In genomic region chr6:33248932-33249731, GRCh38 we compare ENCODE assay signal across 1 cellular context.
TF ChIP-seq lines count a peak whose summit lies in the region.

No MANE protein-coding gene starts in this region.

TF ChIP-seq in HepG2, 621 proteins besides CTCF, POLR2A, EP300 and RAD21 (continues in another document):
- TF ChIP-seq DBP (CRISPR knock-in tag; IDR thresholded peaks at IDR 0.05; ENCODE audit: not compliant biosample characterization) (no peak), U2AF1 (optimal IDR thresholded peaks at IDR 0.05; ENCODE audit: low read depth, low read length) (no peak), GMEB1 (CRISPR knock-in tag; IDR thresholded peaks at IDR 0.05; ENCODE audit: borderline replicate concordance) (peak; percentile 79), ATF2 (CRISPR knock-in tag; IDR thresholded peaks at IDR 0.05) (peak; percentile 61; the same call in 1 of the 2 replicates), ZNF577 (CRISPR knock-in tag; IDR thresholded peaks at IDR 0.05; ENCODE audit: borderline replicate concordance, low read depth) (no peak), ZNF557 (CRISPR knock-in tag; IDR thresholded peaks at IDR 0.05) (no peak), FOXA1 (IDR thresholded peaks at IDR 0.05) (no peak), FOXA1 (CRISPR knock-in tag; IDR thresholded peaks at IDR 0.05) (peak; percentile 41), ZNF34 (CRISPR knock-in tag; IDR thresholded peaks at IDR 0.05; ENCODE audit: borderline replicate concordance) (peak; percentile 89; the same call in 1 of the 2 replicates), RFX1 (IDR thresholded peaks at IDR 0.05) (no peak), PTBP1 (IDR thresholded peaks at IDR 0.05; ENCODE audit: low read depth, low read length, poor library complexity, severe bottlenecking) (peak; percentile 57), RNF219 (CRISPR knock-in tag; IDR thresholded peaks at IDR 0.05) (no peak), AHR (CRISPR knock-in tag; IDR thresholded peaks at IDR 0.05) (peak; percentile 71; the same call in 1 of the 2 replicates), ZBTB26 (CRISPR knock-in tag; IDR thresholded peaks at IDR 0.05; ENCODE audit: borderline replicate concordance) (0 out of 2 replicates have a peak, but pooled peaks have one; percentile 65), ZBTB1 (CRISPR knock-in tag; IDR thresholded peaks at IDR 0.05; ENCODE audit: borderline replicate concordance) (no peak), ZBTB7B (CRISPR knock-in tag; IDR thresholded peaks at IDR 0.05) (peak; percentile 64; the same call in 1 of the 2 replicates), PRDM10 (CRISPR knock-in tag; IDR thresholded peaks at IDR 0.05; ENCODE audit: low read depth) (no peak), NFE2 (CRISPR knock-in tag; IDR thresholded peaks at IDR 0.05) (peak; percentile 71; the same call in 1 of the 2 replicates), LBX2 (CRISPR knock-in tag; IDR thresholded peaks at IDR 0.05; ENCODE audit: borderline replicate concordance) (peak; percentile 30; the same call in 1 of the 2 replicates), POLR2AphosphoS2 (IDR thresholded peaks at IDR 0.05; ENCODE audit: low read depth, low read length) (peak; percentile 17; the same call in 1 of the 2 replicates), POLR2G (IDR thresholded peaks at IDR 0.05; ENCODE audit: low read depth, low read length) (peak; percentile 97), NFKBIZ (CRISPR knock-in tag; IDR thresholded peaks at IDR 0.05) (0 out of 2 replicates have a peak, but pooled peaks have one; percentile 29), SMAD9 (CRISPR knock-in tag; IDR thresholded peaks at IDR 0.05) (no peak), ATF5 (CRISPR knock-in tag; IDR thresholded peaks at IDR 0.05; ENCODE audit: low read depth) (0 out of 2 replicates have a peak, but pooled peaks have one; percentile 22), ZNF558 (CRISPR knock-in tag; IDR thresholded peaks at IDR 0.05; ENCODE audit: borderline replicate concordance) (0 out of 2 replicates have a peak, but pooled peaks have one; percentile 53), HOXA5 (CRISPR knock-in tag; IDR thresholded peaks at IDR 0.05) (no peak), ZNF292 (CRISPR knock-in tag; IDR thresholded peaks at IDR 0.05; ENCODE audit: borderline replicate concordance, low read depth) (no peak), ZNF350 (CRISPR knock-in tag; IDR thresholded peaks at IDR 0.05; ENCODE audit: borderline replicate concordance, low read depth) (peak; percentile 81), ZNF234 (CRISPR knock-in tag; conservative IDR thresholded peaks at IDR 0.05) (0 out of 2 replicates have a peak, but pooled peaks have one; percentile 63), ZNF784 (CRISPR knock-in tag; IDR thresholded peaks at IDR 0.05; ENCODE audit: borderline replicate concordance) (peak; percentile 8; the same call in 1 of the 2 replicates), MED1 (CRISPR knock-in tag; IDR thresholded peaks at IDR 0.05) (peak; percentile 68), CREM (IDR thresholded peaks at IDR 0.05) (peak; percentile 59), CREM (CRISPR knock-in tag; IDR thresholded peaks at IDR 0.05) (no peak), ATF1 (CRISPR knock-in tag; IDR thresholded peaks at IDR 0.05) (peak; percentile 67; the same call in 1 of the 2 replicates), ZFP62 (CRISPR knock-in tag; IDR thresholded peaks at IDR 0.05) (no peak), HNRNPH1 (optimal IDR thresholded peaks at IDR 0.05; ENCODE audit: low read depth, low read length) (no peak), TSC22D2 (CRISPR knock-in tag; IDR thresholded peaks at IDR 0.05; ENCODE audit: borderline replicate concordance) (0 out of 2 replicates have a peak, but pooled peaks have one; percentile 21), ZNF124 (CRISPR knock-in tag; IDR thresholded peaks at IDR 0.05) (no peak), FIP1L1 (IDR thresholded peaks at IDR 0.05; ENCODE audit: borderline replicate concordance, insufficient read depth, low read depth, low read length) (no peak), NCOR1 (IDR thresholded peaks at IDR 0.05; ENCODE audit: borderline replicate concordance, low read length) (peak; percentile 90), CBX5 (CRISPR knock-in tag; IDR thresholded peaks at IDR 0.05; ENCODE audit: borderline replicate concordance) (no peak; the same call in 1 of the 2 replicates), MEF2D (CRISPR knock-in tag; IDR thresholded peaks at IDR 0.05) (no peak; the same call in none of the 2 replicates), TEAD3 (CRISPR knock-in tag; optimal IDR thresholded peaks at IDR 0.05; ENCODE audit: borderline replicate concordance) (peak; percentile 42), NR1H2 (CRISPR knock-in tag; IDR thresholded peaks at IDR 0.05; ENCODE audit: borderline replicate concordance, low read depth) (no peak), MZF1 (CRISPR knock-in tag; IDR thresholded peaks at IDR 0.05; ENCODE audit: borderline replicate concordance) (no peak), GTF2F1 (IDR thresholded peaks at IDR 0.05; ENCODE audit: low read length) (no peak), THYN1 (CRISPR knock-in tag; IDR thresholded peaks at IDR 0.05; ENCODE audit: borderline replicate concordance, low read depth) (no peak; the same call in 1 of the 2 replicates), ADNP (CRISPR knock-in tag; IDR thresholded peaks at IDR 0.05) (no peak), YEATS4 (CRISPR knock-in tag; IDR thresholded peaks at IDR 0.05; ENCODE audit: borderline replicate concordance) (peak; percentile 62; the same call in 1 of the 2 replicates), SYNCRIP (IDR thresholded peaks at IDR 0.05; ENCODE audit: insufficient read depth, low read depth, low read length) (no peak), ZNF704 (CRISPR knock-in tag; IDR thresholded peaks at IDR 0.05; ENCODE audit: borderline replicate concordance) (0 out of 2 replicates have a peak, but pooled peaks have one; percentile 9), SCMH1 (CRISPR knock-in tag; IDR thresholded peaks at IDR 0.05; ENCODE audit: borderline replicate concordance) (no peak), TFDP2 (CRISPR knock-in tag; IDR thresholded peaks at IDR 0.05) (peak; percentile 54; the same call in 1 of the 2 replicates)
